ENCODE assay signal across 1 cellular context in genomic region chr18:70337139-70337972, GRCh38.
TF ChIP-seq lines count a peak whose summit lies in the region.

No MANE protein-coding gene starts in this region.

TF ChIP-seq in K562, 482 proteins besides CTCF, POLR2A, EP300 and RAD21 (continued from another document):
- TF ChIP-seq, protein P1, sequence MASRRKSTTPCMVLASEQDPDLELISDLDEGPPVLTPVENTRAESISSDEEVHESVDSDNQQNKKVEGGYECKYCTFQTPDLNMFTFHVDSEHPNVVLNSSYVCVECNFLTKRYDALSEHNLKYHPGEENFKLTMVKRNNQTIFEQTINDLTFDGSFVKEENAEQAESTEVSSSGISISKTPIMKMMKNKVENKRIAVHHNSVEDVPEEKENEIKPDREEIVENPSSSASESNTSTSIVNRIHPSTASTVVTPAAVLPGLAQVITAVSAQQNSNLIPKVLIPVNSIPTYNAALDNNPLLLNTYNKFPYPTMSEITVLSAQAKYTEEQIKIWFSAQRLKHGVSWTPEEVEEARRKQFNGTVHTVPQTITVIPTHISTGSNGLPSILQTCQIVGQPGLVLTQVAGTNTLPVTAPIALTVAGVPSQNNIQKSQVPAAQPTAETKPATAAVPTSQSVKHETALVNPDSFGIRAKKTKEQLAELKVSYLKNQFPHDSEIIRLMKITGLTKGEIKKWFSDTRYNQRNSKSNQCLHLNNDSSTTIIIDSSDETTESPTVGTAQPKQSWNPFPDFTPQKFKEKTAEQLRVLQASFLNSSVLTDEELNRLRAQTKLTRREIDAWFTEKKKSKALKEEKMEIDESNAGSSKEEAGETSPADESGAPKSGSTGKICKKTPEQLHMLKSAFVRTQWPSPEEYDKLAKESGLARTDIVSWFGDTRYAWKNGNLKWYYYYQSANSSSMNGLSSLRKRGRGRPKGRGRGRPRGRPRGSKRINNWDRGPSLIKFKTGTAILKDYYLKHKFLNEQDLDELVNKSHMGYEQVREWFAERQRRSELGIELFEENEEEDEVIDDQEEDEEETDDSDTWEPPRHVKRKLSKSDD (conservative IDR thresholded peaks at IDR 0.05; ENCODE audit: low read length), result no peak
- TF ChIP-seq MAFK (IDR thresholded peaks at IDR 0.05; ENCODE audit: low read length) (peak; percentile 73; the same call in 1 of the 2 replicates), MCM3 (IDR thresholded peaks at IDR 0.05) (no peak), SMARCE1 (IDR thresholded peaks at IDR 0.05) (peak; percentile 56; the same call in 1 of the 2 replicates), PHF21A (IDR thresholded peaks at IDR 0.05; ENCODE audit: borderline replicate concordance, low read depth) (peak; percentile 96), RCOR1 (IDR thresholded peaks at IDR 0.05; ENCODE audit: borderline replicate concordance in 1 of 2, low read depth in 2 of 2, low read length in 2 of 2) (peak in 1 of 2 experiments; percentile 72; a peak in 2 of 4 replicates), MXD1 (CRISPR knock-in tag; IDR thresholded peaks at IDR 0.05; ENCODE audit: borderline replicate concordance, poor library complexity, severe bottlenecking) (no peak), NFIC (IDR thresholded peaks at IDR 0.05) (no peak), KDM1A (IDR thresholded peaks at IDR 0.05) (peak; percentile 41 to 58), JUNB (CRISPR knock-in tag; conservative IDR thresholded peaks at IDR 0.05) (no peak), C11orf30 (IDR thresholded peaks at IDR 0.05; ENCODE audit: low read depth) (peak; percentile 81), PKNOX1 (IDR thresholded peaks at IDR 0.05) (peak; percentile 71), DNMT1 (IDR thresholded peaks at IDR 0.05) (no peak), IFI16 (CRISPR knock-in tag; IDR thresholded peaks at IDR 0.05) (no peak), ARID2 (IDR thresholded peaks at IDR 0.05) (no peak), CBX3 (IDR thresholded peaks at IDR 0.05; ENCODE audit: borderline replicate concordance in 1 of 2, low read length in 2 of 2) (no peak), ZNF384 (IDR thresholded peaks at IDR 0.05; ENCODE audit: low read depth, low read length) (no peak), MAZ (CRISPR knock-in tag; conservative IDR thresholded peaks at IDR 0.05 in 1 of 2, IDR thresholded peaks at IDR 0.05 in 1 of 2) (no peak), GTF3C2 (IDR thresholded peaks at IDR 0.05; ENCODE audit: borderline replicate concordance, extremely low read depth, insufficient read length) (no peak), JUN (IDR thresholded peaks at IDR 0.05; ENCODE audit: borderline replicate concordance, low read depth, low read length) (peak; percentile 80), JUN (CRISPR knock-in tag; IDR thresholded peaks at IDR 0.05; ENCODE audit: borderline replicate concordance) (no peak), ZC3H4 (CRISPR knock-in tag; IDR thresholded peaks at IDR 0.05; ENCODE audit: borderline replicate concordance) (no peak), FOS (IDR thresholded peaks at IDR 0.05; ENCODE audit: extremely low read depth, insufficient read length) (peak; percentile 45), FOSL1 (tag; conservative IDR thresholded peaks at IDR 0.05) (peak; percentile 91), LEF1 (IDR thresholded peaks at IDR 0.05) (no peak), CREBBP (IDR thresholded peaks at IDR 0.05; ENCODE audit: low read depth, low read length) (no peak), CBFA2T2 (conservative IDR thresholded peaks at IDR 0.05) (no peak), MEIS2 (IDR thresholded peaks at IDR 0.05; ENCODE audit: partially characterized antibody) (peak; percentile 2), BRF1 (IDR thresholded peaks at IDR 0.05; ENCODE audit: borderline replicate concordance, extremely low read depth, insufficient read length) (no peak), ZNF232 (CRISPR knock-in tag; IDR thresholded peaks at IDR 0.05) (no peak), HDAC8 (tag; IDR thresholded peaks at IDR 0.05) (no peak), MAFF (IDR thresholded peaks at IDR 0.05; ENCODE audit: low read length) (peak; percentile 76; the same call in 1 of the 2 replicates), MIER1 (IDR thresholded peaks at IDR 0.05; ENCODE audit: low read depth) (no peak), ZNF175 (CRISPR knock-in tag; IDR thresholded peaks at IDR 0.05; ENCODE audit: low read depth) (no peak), ELF4 (CRISPR knock-in tag; IDR thresholded peaks at IDR 0.05) (no peak), ZNF511 (CRISPR knock-in tag; IDR thresholded peaks at IDR 0.05) (no peak), ATF3 (IDR thresholded peaks at IDR 0.05) (peak; percentile 81), ATF3 (CRISPR knock-in tag; conservative IDR thresholded peaks at IDR 0.05) (no peak), HDAC1 (IDR thresholded peaks at IDR 0.05) (no peak), ETS2 (tag; IDR thresholded peaks at IDR 0.05; ENCODE audit: borderline replicate concordance, poor library complexity, severe bottlenecking) (no peak), KDM2B (CRISPR knock-in tag; IDR thresholded peaks at IDR 0.05) (no peak), SMARCA4 (IDR thresholded peaks at IDR 0.05) (peak; percentile 72), DPF2 (IDR thresholded peaks at IDR 0.05) (peak; percentile 70; the same call in 1 of the 2 replicates)
- TF ChIP-seq, protein P2, sequence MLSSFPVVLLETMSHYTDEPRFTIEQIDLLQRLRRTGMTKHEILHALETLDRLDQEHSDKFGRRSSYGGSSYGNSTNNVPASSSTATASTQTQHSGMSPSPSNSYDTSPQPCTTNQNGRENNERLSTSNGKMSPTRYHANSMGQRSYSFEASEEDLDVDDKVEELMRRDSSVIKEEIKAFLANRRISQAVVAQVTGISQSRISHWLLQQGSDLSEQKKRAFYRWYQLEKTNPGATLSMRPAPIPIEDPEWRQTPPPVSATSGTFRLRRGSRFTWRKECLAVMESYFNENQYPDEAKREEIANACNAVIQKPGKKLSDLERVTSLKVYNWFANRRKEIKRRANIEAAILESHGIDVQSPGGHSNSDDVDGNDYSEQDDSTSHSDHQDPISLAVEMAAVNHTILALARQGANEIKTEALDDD (IDR thresholded peaks at IDR 0.05), result no peak
- TF ChIP-seq, protein P3, sequence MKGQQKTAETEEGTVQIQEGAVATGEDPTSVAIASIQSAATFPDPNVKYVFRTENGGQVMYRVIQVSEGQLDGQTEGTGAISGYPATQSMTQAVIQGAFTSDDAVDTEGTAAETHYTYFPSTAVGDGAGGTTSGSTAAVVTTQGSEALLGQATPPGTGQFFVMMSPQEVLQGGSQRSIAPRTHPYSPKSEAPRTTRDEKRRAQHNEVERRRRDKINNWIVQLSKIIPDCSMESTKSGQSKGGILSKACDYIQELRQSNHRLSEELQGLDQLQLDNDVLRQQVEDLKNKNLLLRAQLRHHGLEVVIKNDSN (CRISPR knock-in tag; IDR thresholded peaks at IDR 0.05), result no peak
- TF ChIP-seq, protein P4, sequence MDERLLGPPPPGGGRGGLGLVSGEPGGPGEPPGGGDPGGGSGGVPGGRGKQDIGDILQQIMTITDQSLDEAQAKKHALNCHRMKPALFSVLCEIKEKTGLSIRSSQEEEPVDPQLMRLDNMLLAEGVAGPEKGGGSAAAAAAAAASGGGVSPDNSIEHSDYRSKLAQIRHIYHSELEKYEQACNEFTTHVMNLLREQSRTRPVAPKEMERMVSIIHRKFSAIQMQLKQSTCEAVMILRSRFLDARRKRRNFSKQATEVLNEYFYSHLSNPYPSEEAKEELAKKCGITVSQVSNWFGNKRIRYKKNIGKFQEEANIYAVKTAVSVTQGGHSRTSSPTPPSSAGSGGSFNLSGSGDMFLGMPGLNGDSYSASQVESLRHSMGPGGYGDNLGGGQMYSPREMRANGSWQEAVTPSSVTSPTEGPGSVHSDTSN (CRISPR knock-in tag; IDR thresholded peaks at IDR 0.05; ENCODE audit: low read depth), result no peak
- TF ChIP-seq, protein P4 (tag; conservative IDR thresholded peaks at IDR 0.05; ENCODE audit: low read depth), result no peak
- TF ChIP-seq, protein P5, sequence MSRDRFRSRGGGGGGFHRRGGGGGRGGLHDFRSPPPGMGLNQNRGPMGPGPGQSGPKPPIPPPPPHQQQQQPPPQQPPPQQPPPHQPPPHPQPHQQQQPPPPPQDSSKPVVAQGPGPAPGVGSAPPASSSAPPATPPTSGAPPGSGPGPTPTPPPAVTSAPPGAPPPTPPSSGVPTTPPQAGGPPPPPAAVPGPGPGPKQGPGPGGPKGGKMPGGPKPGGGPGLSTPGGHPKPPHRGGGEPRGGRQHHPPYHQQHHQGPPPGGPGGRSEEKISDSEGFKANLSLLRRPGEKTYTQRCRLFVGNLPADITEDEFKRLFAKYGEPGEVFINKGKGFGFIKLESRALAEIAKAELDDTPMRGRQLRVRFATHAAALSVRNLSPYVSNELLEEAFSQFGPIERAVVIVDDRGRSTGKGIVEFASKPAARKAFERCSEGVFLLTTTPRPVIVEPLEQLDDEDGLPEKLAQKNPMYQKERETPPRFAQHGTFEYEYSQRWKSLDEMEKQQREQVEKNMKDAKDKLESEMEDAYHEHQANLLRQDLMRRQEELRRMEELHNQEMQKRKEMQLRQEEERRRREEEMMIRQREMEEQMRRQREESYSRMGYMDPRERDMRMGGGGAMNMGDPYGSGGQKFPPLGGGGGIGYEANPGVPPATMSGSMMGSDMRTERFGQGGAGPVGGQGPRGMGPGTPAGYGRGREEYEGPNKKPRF (IDR thresholded peaks at IDR 0.05; ENCODE audit: low read depth, low read length), result no peak
